In the genomic region with DNA sequence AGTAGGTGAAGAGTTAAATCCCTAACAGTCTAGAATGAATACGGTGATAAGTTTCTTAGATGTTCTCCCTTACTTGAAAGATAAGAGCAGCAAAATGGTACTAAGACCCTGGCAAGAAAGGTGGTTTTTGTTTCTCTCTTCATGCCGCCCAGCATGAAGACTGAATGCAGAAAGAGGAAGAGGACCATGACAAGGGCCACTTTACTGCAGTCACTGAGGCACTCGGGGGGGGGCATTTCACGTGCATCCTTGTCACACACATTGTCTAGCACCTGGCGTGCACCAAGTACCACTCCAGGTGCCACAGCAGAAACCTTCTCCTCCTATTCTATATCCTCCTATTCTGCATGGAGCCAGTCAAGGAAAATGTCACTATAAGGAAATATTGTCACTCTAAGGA, we compare ENCODE assay signal across 22 cellular contexts.
"Had no signal": no experiment of that assay in that cellular context is flagged by ENCODE, and none has a peak within 500 bp of the region (broad histone marks: within the 10 kb centered on the region; RNA-seq: fewer than 3 reads in every experiment).

No MANE protein-coding gene starts in this region.

- H3K27me3 ChIP-seq: dorsolateral prefrontal cortex, gastroesophageal sphincter, right lobe of liver, suprapubic skin, thyroid gland had no signal

- ATAC-seq: esophagus mucosa; gastroesophageal sphincter; left ventricle myocardium superior; psoas muscle; right lobe of liver; stimulated activated effector memory CD8-positive, alpha-beta T cell treated with anti-CD3 and anti-CD28 coated beads, Interleukin-12 subunit alpha, Interleukin-12 subunit beta, amount 100 ng/mL, for 72 hours; stimulated activated naive CD8-positive, alpha-beta T cell treated with anti-CD3 and anti-CD28 coated beads, Interleukin-15, Interleukin-2, amounts not matched to agents 100 U/mL and 50 U/mL, for 24 hours had no signal

- H3K79me2 ChIP-seq: parathyroid adenoma had no signal

- H3K4me1 ChIP-seq: parathyroid adenoma, psoas muscle had no signal

- H3K36me3 ChIP-seq: gastroesophageal sphincter, right lobe of liver, suprapubic skin, thyroid gland had no signal

- H3K4me3 ChIP-seq: dorsolateral prefrontal cortex, gastroesophageal sphincter, lung, psoas muscle, right lobe of liver, suprapubic skin, thyroid gland had no signal

- H2AFZ ChIP-seq: parathyroid adenoma had no signal

- DNase-seq: cortex of kidney; dorsolateral prefrontal cortex; effector CD8-positive, alpha-beta T cell; glutamatergic neuron; immature natural killer cell; left ventricle myocardium superior; mesendoderm; naive B cell; nephron progenitor cell; psoas muscle; retina; right lobe of liver; stimulated activated CD4-positive, alpha-beta T cell treated with anti-CD3 and anti-CD28 coated beads, Interleukin-4, amount 100 ng/mL, for 1 hour; stimulated activated CD8-positive, alpha-beta memory T cell treated with anti-CD3 and anti-CD28 coated beads, Interleukin-4, amount 100 ng/mL, for 48 hours; stimulated activated naive CD8-positive, alpha-beta T cell treated with anti-CD3 and anti-CD28 coated beads, Interleukin-15, Interleukin-2, amounts not matched to agents 100 U/mL and 50 U/mL, for 24 hours; thyroid gland had no signal

- H3K27ac ChIP-seq: dorsolateral prefrontal cortex, gastroesophageal sphincter, parathyroid adenoma, psoas muscle had no signal

- H3K9me3 ChIP-seq: gastroesophageal sphincter, psoas muscle, right lobe of liver, suprapubic skin, thyroid gland had no signal
